ENCODE assay signal across 1 cellular context in the genomic region with DNA sequence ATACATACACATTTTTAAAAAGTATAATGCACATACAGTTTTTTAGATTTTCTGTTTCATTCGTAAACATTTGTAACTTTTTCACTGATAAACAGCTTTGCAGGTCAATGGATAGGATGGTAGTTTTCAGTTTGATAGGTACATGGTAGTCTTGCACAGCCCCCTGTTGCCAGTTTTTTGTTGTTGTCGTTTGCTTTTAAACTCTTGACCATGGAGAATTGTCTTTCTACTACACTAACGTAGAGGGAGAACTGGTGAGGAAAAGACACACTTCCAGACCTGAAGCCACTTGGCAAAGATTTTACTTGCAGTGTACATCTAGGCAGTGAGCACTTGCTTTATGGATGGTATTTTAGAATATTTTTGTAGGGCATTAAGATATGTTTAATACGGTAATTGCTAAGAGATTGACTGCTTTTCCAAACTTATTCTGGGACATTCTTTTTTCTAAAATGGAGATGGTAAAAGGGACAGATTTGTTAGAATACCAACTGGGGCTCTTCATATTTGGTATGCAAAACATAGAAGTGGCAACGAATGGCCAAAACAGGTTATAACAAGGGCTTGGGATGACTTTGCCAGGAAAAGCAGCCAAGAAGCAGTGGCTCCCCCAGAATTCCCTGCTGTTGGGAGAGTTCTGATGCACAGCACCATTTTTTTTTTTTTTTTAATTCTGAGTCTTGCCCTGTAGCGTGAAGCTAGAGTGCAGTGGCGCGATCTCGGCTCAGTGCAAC.
TF ChIP-seq lines count a peak whose summit lies in the region.

No MANE protein-coding gene starts in this region.

TF ChIP-seq in WTC11, 78 proteins besides CTCF, POLR2A, EP300 and RAD21 (continued from another document):
- TF ChIP-seq, protein P1, sequence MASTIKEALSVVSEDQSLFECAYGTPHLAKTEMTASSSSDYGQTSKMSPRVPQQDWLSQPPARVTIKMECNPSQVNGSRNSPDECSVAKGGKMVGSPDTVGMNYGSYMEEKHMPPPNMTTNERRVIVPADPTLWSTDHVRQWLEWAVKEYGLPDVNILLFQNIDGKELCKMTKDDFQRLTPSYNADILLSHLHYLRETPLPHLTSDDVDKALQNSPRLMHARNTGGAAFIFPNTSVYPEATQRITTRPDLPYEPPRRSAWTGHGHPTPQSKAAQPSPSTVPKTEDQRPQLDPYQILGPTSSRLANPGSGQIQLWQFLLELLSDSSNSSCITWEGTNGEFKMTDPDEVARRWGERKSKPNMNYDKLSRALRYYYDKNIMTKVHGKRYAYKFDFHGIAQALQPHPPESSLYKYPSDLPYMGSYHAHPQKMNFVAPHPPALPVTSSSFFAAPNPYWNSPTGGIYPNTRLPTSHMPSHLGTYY (CRISPR knock-in tag; IDR thresholded peaks at IDR 0.05) = no peak
- TF ChIP-seq, protein P2, sequence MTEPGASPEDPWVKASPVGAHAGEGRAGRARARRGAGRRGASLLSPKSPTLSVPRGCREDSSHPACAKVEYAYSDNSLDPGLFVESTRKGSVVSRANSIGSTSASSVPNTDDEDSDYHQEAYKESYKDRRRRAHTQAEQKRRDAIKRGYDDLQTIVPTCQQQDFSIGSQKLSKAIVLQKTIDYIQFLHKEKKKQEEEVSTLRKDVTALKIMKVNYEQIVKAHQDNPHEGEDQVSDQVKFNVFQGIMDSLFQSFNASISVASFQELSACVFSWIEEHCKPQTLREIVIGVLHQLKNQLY (CRISPR knock-in tag; IDR thresholded peaks at IDR 0.05) = no peak
